8 cellular contexts compared by ENCODE assay signal in genomic region chr2:227472265-227473018, GRCh38. TPM values are rescaled to one million over a fixed set of nuclear protein-coding genes. Genes with fewer than 3 reads are reported as not detected.
DNase-seq lines count a peak whose midpoint lies in the region; ATAC-seq, FAIRE-seq and TF ChIP-seq lines count a peak whose summit lies in the region.

No MANE protein-coding gene starts in this region.

- peak overlapping the region; percentile 86 for H3K4me3 Mint-ChIP-seq in T-helper 1 cell treated with Interleukin-12 subunit alpha and Interleukin-12 subunit beta and Interleukin-4 antibody, amounts not matched to agents 30 μg/mL and 1 μg/mL, for 36 hours

- peaks cover 13% of the 10 kb centered on the region for H3K4me1 ChIP-seq in keratinocyte (ENCODE audit: control insufficient read depth, extremely low read depth, insufficient read depth, low read length)

- DNase-seq in AG20443 (ENCODE audit: low spot score) (peak; percentile 65), bronchial epithelial cell (ENCODE audit: low read depth) (no peak), keratinocyte (ENCODE audit: low read depth, low spot score) (no peak), inferior parietal cortex (ENCODE audit: extremely low spot score) (no peak)
- DNase-seq in stimulated activated CD4-positive, alpha-beta T cell treated with anti-CD3 and anti-CD28 coated beads, Interleukin-4, amount 100 ng/mL, for 1 hour = peak; percentile 61

- no peak overlapping the region for H3K4me2 ChIP-seq in keratinocyte (ENCODE audit: control insufficient read depth, extremely low read depth, insufficient read depth, low read depth, low read length)

- no peaks in the 10 kb centered on the region for H3K36me3 Mint-ChIP-seq in T-helper 1 cell treated with Interleukin-12 subunit alpha and Interleukin-12 subunit beta and Interleukin-4 antibody, amounts not matched to agents 30 μg/mL and 1 μg/mL, for 36 hours (ENCODE audit: low read depth)

- peak overlapping the region; percentile 74 for H3K27ac ChIP-seq in keratinocyte (ENCODE audit: control insufficient read depth, insufficient read depth, low read length)

- ATAC-seq in GM19035 (IDR thresholded peaks at IDR 0.05; ENCODE audit: unreplicated experiment) (peak; percentile 77), HG03108 (IDR thresholded peaks at IDR 0.05; ENCODE audit: unreplicated experiment) (peak; percentile 55)

- H3K9me3 ChIP-seq in keratinocyte (ENCODE audit: control insufficient read depth, low read depth, low read length) = no peaks in the 10 kb centered on the region

- H4K20me1 ChIP-seq in keratinocyte (ENCODE audit: control insufficient read depth, extremely low read depth, insufficient read depth, low read length) = peaks cover 7% of the 10 kb centered on the region

- no peaks in the 10 kb centered on the region for H3K27me3 ChIP-seq in bronchial epithelial cell (ENCODE audit: control insufficient read depth, insufficient read depth, low read length)
- no peaks in the 10 kb centered on the region for H3K27me3 ChIP-seq in keratinocyte (ENCODE audit: control insufficient read depth, extremely low read depth, insufficient read depth, low read length)

- no peak for TF ChIP-seq CTCF in bronchial epithelial cell (IDR thresholded peaks at IDR 0.05; ENCODE audit: insufficient read depth, low read length, severe bottlenecking)
- no peak for TF ChIP-seq CTCF in keratinocyte (optimal IDR thresholded peaks at IDR 0.05 in 1 of 3, IDR thresholded peaks at IDR 0.05 in 1 of 3, conservative IDR thresholded peaks at IDR 0.05 in 1 of 3; ENCODE audit: extremely low read depth in 1 of 3, insufficient read depth in 2 of 3, low read length in 3 of 3)

- H3K9me3 Mint-ChIP-seq in T-helper 1 cell treated with Interleukin-12 subunit alpha and Interleukin-12 subunit beta and Interleukin-4 antibody, amounts not matched to agents 30 μg/mL and 1 μg/mL, for 36 hours = no peaks in the 10 kb centered on the region

- H3K27ac Mint-ChIP-seq in T-helper 1 cell treated with Interleukin-12 subunit alpha and Interleukin-12 subunit beta and Interleukin-4 antibody, amounts not matched to agents 30 μg/mL and 1 μg/mL, for 36 hours = no peak overlapping the region

- peaks cover 23% of the 10 kb centered on the region for H3K4me1 Mint-ChIP-seq in T-helper 1 cell treated with Interleukin-12 subunit alpha and Interleukin-12 subunit beta and Interleukin-4 antibody, amounts not matched to agents 30 μg/mL and 1 μg/mL, for 36 hours (ENCODE audit: low read depth)

- H3K4me3 ChIP-seq in bronchial epithelial cell (ENCODE audit: low read depth, low read length) = peak overlapping the region; percentile 91
- peak overlapping the region; percentile 56 to 90 (median 65) for H3K4me3 ChIP-seq in keratinocyte (ENCODE audit: control insufficient read depth in 2 of 3, extremely low read depth in 1 of 3, insufficient read depth in 2 of 3, low read depth in 1 of 3, low read length in 3 of 3)

- peak overlapping the region; percentile 88 for H3K9ac ChIP-seq in keratinocyte (ENCODE audit: control insufficient read depth, extremely low read depth, insufficient read depth, low read length)

- H3K36me3 ChIP-seq in bronchial epithelial cell (ENCODE audit: control insufficient read depth, insufficient read depth, low read length) (no peaks in the 10 kb centered on the region), keratinocyte (ENCODE audit: control insufficient read depth in 2 of 2, extremely low read depth in 1 of 2, insufficient read depth in 2 of 2, low read length in 2 of 2) (no peaks in the 10 kb centered on the region)

- H3K79me2 ChIP-seq in keratinocyte (ENCODE audit: control insufficient read depth, insufficient read depth, low read length) = peaks cover 55% of the 10 kb centered on the region

- H3K9me1 ChIP-seq in keratinocyte (ENCODE audit: control insufficient read depth, extremely low read depth, insufficient read depth, low read length) = no peaks in the 10 kb centered on the region

- H2AFZ ChIP-seq in keratinocyte (ENCODE audit: control insufficient read depth, low read length) = peak overlapping the region; percentile 49

- FAIRE-seq in bronchial epithelial cell (lab: Jason Lieb, UNC) = no peak
- FAIRE-seq in keratinocyte (lab: Jason Lieb, UNC) = no peak

- no peaks in the 10 kb centered on the region for H3K27me3 Mint-ChIP-seq in T-helper 1 cell treated with Interleukin-12 subunit alpha and Interleukin-12 subunit beta and Interleukin-4 antibody, amounts not matched to agents 30 μg/mL and 1 μg/mL, for 36 hours (ENCODE audit: low read depth)

- dilution Hi-C loops in keratinocyte (cut with MboI; ENCODE audit: extremely low pct_ligation_motif_present, low sequenced_read_pairs) = no loop called here

RNA-seq across cellular contexts. Expression of gene AGFG1, which starts 0.5 kb away (rescaled TPM):
- 52.0 and 54.8 TPM in 2 replicates for total RNA-seq in bronchial epithelial cell
- polyA plus RNA-seq in keratinocyte = 111 to 125 TPM (median 111 TPM) in 3 replicates
- polyA plus RNA-seq in keratinocyte (2011; ENCODE audit: low read depth) = 34.8 TPM
- polyA plus RNA-seq in keratinocyte (2011; cell fraction: cytosol; rRNA removed) = 77.3 and 156 TPM in 2 replicates
- polyA plus RNA-seq in keratinocyte (2011; cell fraction: nucleus; rRNA removed) = 67.4 and 76.8 TPM in 2 replicates
- 63.9 and 75.2 TPM in 2 replicates for polyA plus RNA-seq in keratinocyte (2012; ENCODE audit: low replicate concordance)
- polyA minus RNA-seq in keratinocyte = 170 to 251 TPM (median 221 TPM) in 3 replicates
- polyA minus RNA-seq in keratinocyte (2011; cell fraction: cytosol; rRNA and poly(A)+ RNA removed) = 108 TPM
- 60.2 and 123 TPM in 2 replicates for polyA minus RNA-seq in keratinocyte (2011; cell fraction: nucleus; rRNA and poly(A)+ RNA removed)

Comparison
In these comparisons a context has a peak if more than half of its experiments do, and no peak if none do; other contexts are left out.
1. DNase-seq: peak in AG20443 (single experiment) and stimulated activated CD4-positive, alpha-beta T cell treated with anti-CD3 and anti-CD28 coated beads, Interleukin-4, amount 100 ng/mL, for 1 hour (single experiment); none in bronchial epithelial cell (single experiment), keratinocyte (single experiment) and inferior parietal cortex (single experiment).